Comparison of ENCODE assay signal across 1 cellular context in genomic region chr19:28425431-28425931, GRCh38.
TF ChIP-seq lines count a peak whose summit lies in the region.

No MANE protein-coding gene starts in this region.

TF ChIP-seq in A549, 52 proteins besides CTCF, POLR2A, EP300 and RAD21 (continued from another document):
- TF ChIP-seq, protein P1, sequence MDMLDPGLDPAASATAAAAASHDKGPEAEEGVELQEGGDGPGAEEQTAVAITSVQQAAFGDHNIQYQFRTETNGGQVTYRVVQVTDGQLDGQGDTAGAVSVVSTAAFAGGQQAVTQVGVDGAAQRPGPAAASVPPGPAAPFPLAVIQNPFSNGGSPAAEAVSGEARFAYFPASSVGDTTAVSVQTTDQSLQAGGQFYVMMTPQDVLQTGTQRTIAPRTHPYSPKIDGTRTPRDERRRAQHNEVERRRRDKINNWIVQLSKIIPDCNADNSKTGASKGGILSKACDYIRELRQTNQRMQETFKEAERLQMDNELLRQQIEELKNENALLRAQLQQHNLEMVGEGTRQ (IDR thresholded peaks at IDR 0.05) = no peak
- TF ChIP-seq SMC3 (IDR thresholded peaks at IDR 0.05) = no peak
